ENCODE assay signal across 6 cellular contexts in genomic region chr12:1436996-1437395, GRCh38.
"Had no signal": no experiment of that assay in that cellular context is flagged by ENCODE, and none has a peak within 500 bp of the region (broad histone marks: within the 10 kb centered on the region; RNA-seq: fewer than 3 reads in every experiment).

No MANE protein-coding gene starts in this region.

- H3K4me1 Mint-ChIP-seq: GM23338, H9 had no signal

- ATAC-seq: GM23338 had no signal

- H3K9me3 Mint-ChIP-seq: GM23338, H9 had no signal

- H2AFZ ChIP-seq: GM23338 had no signal

- H3K27ac Mint-ChIP-seq: GM23338, H9 had no signal

- DNase-seq: H9, HCEC 1CT, IMR-90 had no signal

- H3K4me2 ChIP-seq: GM23338 had no signal

- H3K4me3 ChIP-seq: GM23338 had no signal

- H3K4me3 Mint-ChIP-seq: GM23338, H9 had no signal

- FAIRE-seq: H1, H54 had no signal
